In genomic region chr2:113791697-113792590, GRCh38 we compare ENCODE assay signal across 8 cellular contexts. TPM values are rescaled to one million over a fixed set of nuclear protein-coding genes. Genes with fewer than 3 reads are reported as not detected.
DNase-seq lines count a peak whose midpoint lies in the region; ATAC-seq and TF ChIP-seq lines count a peak whose summit lies in the region.
"Had no signal": no experiment of that assay in that cellular context is flagged by ENCODE, and none has a peak within 500 bp of the region (broad histone marks: within the 10 kb centered on the region; RNA-seq: fewer than 3 reads in every experiment).

No MANE protein-coding gene starts in this region.

- no peaks in the 10 kb centered on the region for H3K36me3 ChIP-seq in SK-N-MC (ENCODE audit: insufficient read depth, low read length)
- H3K36me3 ChIP-seq in mucosa of descending colon (ENCODE audit: low read depth) = no peaks in the 10 kb centered on the region
- H3K36me3 ChIP-seq: lower lobe of right lung had no signal

- no peak for TF ChIP-seq CTCF in mucosa of descending colon (IDR thresholded peaks at IDR 0.05)

- H3K9me3 ChIP-seq in SK-N-MC (ENCODE audit: low read depth, low read length) (no peaks in the 10 kb centered on the region), mucosa of descending colon (no peaks in the 10 kb centered on the region)
- H3K9me3 ChIP-seq: lower lobe of right lung had no signal

- H3K4me3 ChIP-seq in SK-N-MC (peak overlapping the region; percentile 71), mucosa of descending colon (no peak overlapping the region)
- H3K4me3 ChIP-seq: lower lobe of right lung had no signal

- DNase-seq in SK-N-MC (ENCODE audit: low read depth, low spot score) (peak; percentile 87), mucosa of descending colon (no peak), GM03348 (ENCODE audit: low spot score) (no peak), NCI-H1417 treated with DMSO at 0.1 percent for 48 hours (lab: John Stamatoyannopoulos, UW) (no peak)
- DNase-seq in stimulated activated naive CD4-positive, alpha-beta T cell (lab: John Stamatoyannopoulos, UW) = no peak
- DNase-seq: lower lobe of right lung had no signal

- no peaks in the 10 kb centered on the region for H3K4me1 ChIP-seq in mucosa of descending colon (ENCODE audit: low read depth)
- H3K4me1 ChIP-seq: lower lobe of right lung had no signal

- ATAC-seq in GM18873 (IDR thresholded peaks at IDR 0.05; ENCODE audit: low FRiP score, unreplicated experiment) (peak; percentile 94), HG02759 (IDR thresholded peaks at IDR 0.05; ENCODE audit: unreplicated experiment) (peak; percentile 94), mucosa of descending colon (peak; percentile 40)

- peak overlapping the region; percentile 24 for H3K9ac ChIP-seq in SK-N-MC (ENCODE audit: insufficient read length)

- intact Hi-C loops in mucosa of descending colon (cut with DNase I, micrococcal nuclease) = no loop called here

- H3K27ac ChIP-seq in SK-N-MC = peak overlapping the region; percentile 91
- H3K27ac ChIP-seq: lower lobe of right lung had no signal

RNA-seq across cellular contexts. Expression of gene SLC35F5, which starts 35.5 kb away (rescaled TPM):
- total RNA-seq in mucosa of descending colon = 100 to 1,000 TPM in 2 of 3 donors, 10 to 100 TPM in 1; 78.8 to 132 (median 125) TPM

Comparison
In these comparisons a context has a peak if more than half of its experiments do, and no peak if none do; other contexts are left out.
1. ATAC-seq: peak in every context shown above with its lines; median percentile 94 in GM18873; 94 in HG02759; 40 in mucosa of descending colon.